In genomic region chr2:207239222-207239674, GRCh38 we compare ENCODE assay signal across 8 cellular contexts.
DNase-seq lines count a peak whose midpoint lies in the region; TF ChIP-seq lines count a peak whose summit lies in the region.

No MANE protein-coding gene starts in this region.

- peak overlapping the region; percentile 36 to 98; a peak in 3 of 4 replicates for H3K27ac ChIP-seq in SK-N-SH (ENCODE audit: low read depth in 2 of 2, low read length in 1 of 2)
- H3K27ac ChIP-seq in prostate gland: peak overlapping the region; percentile 24 to 63

- CTCF ChIA-PET in SK-N-SH (lab: Yijun Ruan, JAX): interaction anchor here (0.9 kb wide), 1 partner anchor 65 kb away, joined by 3 read pairs; no protein-coding TSS in a partner anchor

- TF ChIP-seq EP300 in SK-N-SH (IDR thresholded peaks at IDR 0.05; ENCODE audit: borderline replicate concordance in 1 of 2, low read depth in 1 of 2, low read length in 1 of 2): peak in 1 of 2 experiments; percentile 82; a peak in 2 of 4 replicates

- DNase-seq in EH (ENCODE audit: low read depth): peak; percentile 100
- no peak for DNase-seq in SK-N-SH
- peak; percentile 93 for DNase-seq in epithelial cell of proximal tubule (ENCODE audit: low read depth)
- peak; percentile 34 for DNase-seq in prostate gland (ENCODE audit: low spot score)
- DNase-seq in NCI-H2081 treated with DMSO at 0.1 percent for 48 hours (lab: John Stamatoyannopoulos, UW): no peak
- no peak for DNase-seq in NCI-H748 (lab: John Stamatoyannopoulos, UW; ENCODE audit: unreplicated experiment)
- no peak for DNase-seq in endothelial cell (ENCODE audit: low spot score)
- no peak for DNase-seq in NCI-H1092 (lab: John Stamatoyannopoulos, UW)

- peaks cover 2% of the 10 kb centered on the region for H3K27me3 Mint-ChIP-seq in endothelial cell (ENCODE audit: unreplicated experiment)

- H3K27ac Mint-ChIP-seq in endothelial cell (ENCODE audit: unreplicated experiment): no peak overlapping the region

- TF ChIP-seq RAD21 in SK-N-SH (IDR thresholded peaks at IDR 0.05; ENCODE audit: low read length): no peak

- H3K9ac ChIP-seq in SK-N-SH: peak overlapping the region; percentile 70; the same call in 1 of the 2 replicates

- H3K4me1 Mint-ChIP-seq in endothelial cell (ENCODE audit: unreplicated experiment): peaks cover 5% of the 10 kb centered on the region

- H2AFZ ChIP-seq in SK-N-SH (ENCODE audit: low read depth): no peak overlapping the region; the same call in 1 of the 2 replicates

- WGBS in SK-N-SH (ENCODE audit: low lambda C conversion rate): 13% methylated on average over 5 of the region's 5 CpGs
- WGBS in prostate gland: 44% methylated on average over 5 of the region's 5 CpGs

- no peak for TF ChIP-seq POLR2A in prostate gland (IDR thresholded peaks at IDR 0.05)

- H3K36me3 Mint-ChIP-seq in endothelial cell (ENCODE audit: low read depth, unreplicated experiment): no peaks in the 10 kb centered on the region

- H3K9me3 ChIP-seq in SK-N-SH (no peaks in the 10 kb centered on the region), prostate gland (no peaks in the 10 kb centered on the region)

- no peaks in the 10 kb centered on the region for H3K9me2 ChIP-seq in SK-N-SH

- TF ChIP-seq CTCF in SK-N-SH (IDR thresholded peaks at IDR 0.05): no peak
- no peak for TF ChIP-seq CTCF in epithelial cell of proximal tubule (conservative IDR thresholded peaks at IDR 0.05; ENCODE audit: low read depth, low read length)
- no peak for TF ChIP-seq CTCF in prostate gland (IDR thresholded peaks at IDR 0.05)
- no peak for TF ChIP-seq CTCF in endothelial cell (IDR thresholded peaks at IDR 0.05; ENCODE audit: unreplicated experiment)

- H3K27me3 ChIP-seq in SK-N-SH (ENCODE audit: insufficient read depth): no peaks in the 10 kb centered on the region
- H3K27me3 ChIP-seq in prostate gland (replicated peaks; ENCODE audit: insufficient read depth): no peaks in the 10 kb centered on the region

- peaks cover 27% of the 10 kb centered on the region for H3F3A ChIP-seq in SK-N-SH (replicated peaks; ENCODE audit: insufficient read depth)

- peak overlapping the region; percentile 66 for H3K4me2 ChIP-seq in SK-N-SH

- no peak overlapping the region for H3K4me3 Mint-ChIP-seq in endothelial cell (ENCODE audit: unreplicated experiment)

- POLR2A ChIA-PET in SK-N-SH (lab: Yijun Ruan, JAX): no interaction called here

- no peaks in the 10 kb centered on the region for H4K20me1 ChIP-seq in SK-N-SH (ENCODE audit: insufficient read depth)

- H3K4me3 ChIP-seq in SK-N-SH (ENCODE audit: low read depth in 2 of 2, low read length in 1 of 2): no peak overlapping the region
- no peak overlapping the region for H3K4me3 ChIP-seq in epithelial cell of proximal tubule (ENCODE audit: low read depth, low read length)
- no peak overlapping the region for H3K4me3 ChIP-seq in prostate gland

- H3K4me1 ChIP-seq in SK-N-SH (ENCODE audit: control insufficient read depth in 1 of 2, insufficient read depth in 2 of 2, low read depth in 1 of 2, low read length in 1 of 2): peaks cover 0 to 10% of the 10 kb centered on the region in 2 experiments; a peak in 3 of 4 replicates
- no peaks in the 10 kb centered on the region for H3K4me1 ChIP-seq in prostate gland (replicated peaks)

- H3K9me3 Mint-ChIP-seq in endothelial cell (ENCODE audit: unreplicated experiment): no peaks in the 10 kb centered on the region

- H3K36me3 ChIP-seq in SK-N-SH (replicated peaks in 1 of 2; ENCODE audit: control insufficient read depth in 1 of 2, insufficient read depth in 2 of 2, low read length in 1 of 2) (no peaks in the 10 kb centered on the region), prostate gland (no peaks in the 10 kb centered on the region)

- intact Hi-C loops in prostate gland (cut with DNase I): no loop called here

- H3K79me2 ChIP-seq in SK-N-SH (ENCODE audit: insufficient read depth): peaks cover 7% of the 10 kb centered on the region; the same call in 1 of the 2 replicates

TF ChIP-seq in SK-N-SH, 30 proteins besides CTCF, POLR2A, EP300 and RAD21 (continues in another document):
- TF ChIP-seq, protein P1, sequence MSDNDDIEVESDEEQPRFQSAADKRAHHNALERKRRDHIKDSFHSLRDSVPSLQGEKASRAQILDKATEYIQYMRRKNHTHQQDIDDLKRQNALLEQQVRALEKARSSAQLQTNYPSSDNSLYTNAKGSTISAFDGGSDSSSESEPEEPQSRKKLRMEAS (IDR thresholded peaks at IDR 0.05; ENCODE audit: low read depth): peak; percentile 67
- TF ChIP-seq GABPA (IDR thresholded peaks at IDR 0.05; ENCODE audit: low read depth): no peak
- no peak for TF ChIP-seq EZH2phosphoT487 (IDR thresholded peaks at IDR 0.05; ENCODE audit: borderline replicate concordance, low read depth)
- peak; percentile 55; the same call in 1 of the 2 replicates for TF ChIP-seq YY1 (IDR thresholded peaks at IDR 0.05; ENCODE audit: low read depth)
- TF ChIP-seq JUND (IDR thresholded peaks at IDR 0.05): peak; percentile 85
- no peak for TF ChIP-seq ELF1 (IDR thresholded peaks at IDR 0.05)
- no peak for TF ChIP-seq SMC3 (IDR thresholded peaks at IDR 0.05; ENCODE audit: low read depth, low read length)
- peak; percentile 83 for TF ChIP-seq RXRA (IDR thresholded peaks at IDR 0.05; ENCODE audit: borderline replicate concordance, low read depth)
- TF ChIP-seq FOSL2 (IDR thresholded peaks at IDR 0.05; ENCODE audit: borderline replicate concordance, low read depth): peak; percentile 78
- peak; percentile 67 for TF ChIP-seq NFIC (IDR thresholded peaks at IDR 0.05; ENCODE audit: borderline replicate concordance)
- no peak for TF ChIP-seq ZBTB33 (IDR thresholded peaks at IDR 0.05; ENCODE audit: borderline replicate concordance, low read depth)
- TF ChIP-seq, protein P2, sequence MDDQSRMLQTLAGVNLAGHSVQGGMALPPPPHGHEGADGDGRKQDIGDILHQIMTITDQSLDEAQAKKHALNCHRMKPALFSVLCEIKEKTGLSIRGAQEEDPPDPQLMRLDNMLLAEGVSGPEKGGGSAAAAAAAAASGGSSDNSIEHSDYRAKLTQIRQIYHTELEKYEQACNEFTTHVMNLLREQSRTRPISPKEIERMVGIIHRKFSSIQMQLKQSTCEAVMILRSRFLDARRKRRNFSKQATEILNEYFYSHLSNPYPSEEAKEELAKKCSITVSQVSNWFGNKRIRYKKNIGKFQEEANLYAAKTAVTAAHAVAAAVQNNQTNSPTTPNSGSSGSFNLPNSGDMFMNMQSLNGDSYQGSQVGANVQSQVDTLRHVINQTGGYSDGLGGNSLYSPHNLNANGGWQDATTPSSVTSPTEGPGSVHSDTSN (IDR thresholded peaks at IDR 0.05): peak; percentile 63
- TF ChIP-seq, protein P3, sequence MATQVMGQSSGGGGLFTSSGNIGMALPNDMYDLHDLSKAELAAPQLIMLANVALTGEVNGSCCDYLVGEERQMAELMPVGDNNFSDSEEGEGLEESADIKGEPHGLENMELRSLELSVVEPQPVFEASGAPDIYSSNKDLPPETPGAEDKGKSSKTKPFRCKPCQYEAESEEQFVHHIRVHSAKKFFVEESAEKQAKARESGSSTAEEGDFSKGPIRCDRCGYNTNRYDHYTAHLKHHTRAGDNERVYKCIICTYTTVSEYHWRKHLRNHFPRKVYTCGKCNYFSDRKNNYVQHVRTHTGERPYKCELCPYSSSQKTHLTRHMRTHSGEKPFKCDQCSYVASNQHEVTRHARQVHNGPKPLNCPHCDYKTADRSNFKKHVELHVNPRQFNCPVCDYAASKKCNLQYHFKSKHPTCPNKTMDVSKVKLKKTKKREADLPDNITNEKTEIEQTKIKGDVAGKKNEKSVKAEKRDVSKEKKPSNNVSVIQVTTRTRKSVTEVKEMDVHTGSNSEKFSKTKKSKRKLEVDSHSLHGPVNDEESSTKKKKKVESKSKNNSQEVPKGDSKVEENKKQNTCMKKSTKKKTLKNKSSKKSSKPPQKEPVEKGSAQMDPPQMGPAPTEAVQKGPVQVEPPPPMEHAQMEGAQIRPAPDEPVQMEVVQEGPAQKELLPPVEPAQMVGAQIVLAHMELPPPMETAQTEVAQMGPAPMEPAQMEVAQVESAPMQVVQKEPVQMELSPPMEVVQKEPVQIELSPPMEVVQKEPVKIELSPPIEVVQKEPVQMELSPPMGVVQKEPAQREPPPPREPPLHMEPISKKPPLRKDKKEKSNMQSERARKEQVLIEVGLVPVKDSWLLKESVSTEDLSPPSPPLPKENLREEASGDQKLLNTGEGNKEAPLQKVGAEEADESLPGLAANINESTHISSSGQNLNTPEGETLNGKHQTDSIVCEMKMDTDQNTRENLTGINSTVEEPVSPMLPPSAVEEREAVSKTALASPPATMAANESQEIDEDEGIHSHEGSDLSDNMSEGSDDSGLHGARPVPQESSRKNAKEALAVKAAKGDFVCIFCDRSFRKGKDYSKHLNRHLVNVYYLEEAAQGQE (IDR thresholded peaks at IDR 0.05; ENCODE audit: low read depth, low read length): peak; percentile 32; the same call in 1 of the 2 replicates
- TF ChIP-seq SIN3A (IDR thresholded peaks at IDR 0.05; ENCODE audit: borderline replicate concordance, low read depth, low read length): no peak; the same call in 1 of the 2 replicates
- no peak for TF ChIP-seq FOXJ3 (CRISPR knock-in tag; IDR thresholded peaks at IDR 0.05)
- no peak for TF ChIP-seq CHD2 (IDR thresholded peaks at IDR 0.05; ENCODE audit: low read length, partially characterized antibody)
- no peak for TF ChIP-seq RFX5 (IDR thresholded peaks at IDR 0.05; ENCODE audit: low read length)
- no peak for TF ChIP-seq RCOR1 (IDR thresholded peaks at IDR 0.05; ENCODE audit: low read length)
- TF ChIP-seq TEAD4 (IDR thresholded peaks at IDR 0.05; ENCODE audit: borderline replicate concordance, insufficient read depth): peak; percentile 58; the same call in 1 of the 2 replicates

Comparison
In these comparisons a context has a peak if more than half of its experiments do, and no peak if none do; other contexts are left out.
1. DNase-seq: peak in EH (single experiment), epithelial cell of proximal tubule (single experiment) and prostate gland (single experiment); none in SK-N-SH (single experiment), NCI-H2081 treated with DMSO at 0.1 percent for 48 hours (single experiment), NCI-H748 (single experiment), endothelial cell (single experiment) and NCI-H1092 (single experiment).